Comparison of ENCODE assay signal across 2 cellular contexts in the genomic region with DNA sequence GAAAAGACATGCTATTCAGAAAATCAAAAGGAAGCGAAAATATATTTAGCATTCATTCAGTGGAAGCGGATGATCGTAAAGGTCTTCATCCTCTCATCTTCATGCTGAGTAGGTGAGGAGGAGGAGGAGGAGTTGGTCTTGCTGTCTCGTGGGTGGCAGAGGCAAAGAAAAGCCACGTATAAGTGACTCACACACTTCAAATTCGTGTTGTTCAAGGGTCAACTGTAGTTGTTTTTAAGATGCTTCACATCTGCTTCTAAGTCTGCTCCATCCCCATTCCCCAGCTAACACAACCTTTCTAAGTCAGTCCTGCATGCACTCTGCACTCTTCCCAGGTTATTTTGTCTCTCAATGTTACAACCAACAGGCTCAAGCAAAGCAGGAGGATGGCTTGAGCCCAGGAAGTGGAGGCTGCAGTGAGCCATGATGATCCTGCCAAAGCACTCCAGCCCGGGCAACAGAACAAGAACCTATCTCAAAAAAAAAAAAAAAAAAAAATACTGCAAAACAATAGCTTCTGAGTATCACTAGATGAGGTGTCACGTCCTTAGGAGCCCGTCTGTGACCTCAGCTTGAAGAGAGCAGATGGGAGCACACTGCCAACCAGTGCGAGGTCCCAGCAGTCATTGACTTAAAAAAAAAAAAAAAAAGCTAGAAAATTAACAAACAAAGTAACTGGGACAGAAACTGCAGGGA.
TF ChIP-seq lines count a peak whose summit lies in the region.

No MANE protein-coding gene starts in this region.

TF ChIP-seq in A549, 52 proteins besides CTCF, POLR2A, EP300 and RAD21:
- TF ChIP-seq, protein P1, sequence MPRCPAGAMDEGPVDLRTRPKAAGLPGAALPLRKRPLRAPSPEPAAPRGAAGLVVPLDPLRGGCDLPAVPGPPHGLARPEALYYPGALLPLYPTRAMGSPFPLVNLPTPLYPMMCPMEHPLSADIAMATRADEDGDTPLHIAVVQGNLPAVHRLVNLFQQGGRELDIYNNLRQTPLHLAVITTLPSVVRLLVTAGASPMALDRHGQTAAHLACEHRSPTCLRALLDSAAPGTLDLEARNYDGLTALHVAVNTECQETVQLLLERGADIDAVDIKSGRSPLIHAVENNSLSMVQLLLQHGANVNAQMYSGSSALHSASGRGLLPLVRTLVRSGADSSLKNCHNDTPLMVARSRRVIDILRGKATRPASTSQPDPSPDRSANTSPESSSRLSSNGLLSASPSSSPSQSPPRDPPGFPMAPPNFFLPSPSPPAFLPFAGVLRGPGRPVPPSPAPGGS (IDR thresholded peaks at IDR 0.05), result no peak
- TF ChIP-seq RFX5 (IDR thresholded peaks at IDR 0.05) (no peak), CBX8 (IDR thresholded peaks at IDR 0.05) (no peak), KDM5A (IDR thresholded peaks at IDR 0.05) (no peak), TFCP2L1 (CRISPR knock-in tag; IDR thresholded peaks at IDR 0.05) (no peak), CHD4 (IDR thresholded peaks at IDR 0.05; ENCODE audit: borderline replicate concordance) (no peak), HEYL (CRISPR knock-in tag; IDR thresholded peaks at IDR 0.05) (no peak), HOXB13 (CRISPR knock-in tag; IDR thresholded peaks at IDR 0.05; ENCODE audit: low read depth) (no peak), BHLHE40 (IDR thresholded peaks at IDR 0.05; ENCODE audit: low read depth, low read length) (no peak), TP53 (CRISPR knock-in tag; IDR thresholded peaks at IDR 0.05) (no peak)
- TF ChIP-seq, protein P2, sequence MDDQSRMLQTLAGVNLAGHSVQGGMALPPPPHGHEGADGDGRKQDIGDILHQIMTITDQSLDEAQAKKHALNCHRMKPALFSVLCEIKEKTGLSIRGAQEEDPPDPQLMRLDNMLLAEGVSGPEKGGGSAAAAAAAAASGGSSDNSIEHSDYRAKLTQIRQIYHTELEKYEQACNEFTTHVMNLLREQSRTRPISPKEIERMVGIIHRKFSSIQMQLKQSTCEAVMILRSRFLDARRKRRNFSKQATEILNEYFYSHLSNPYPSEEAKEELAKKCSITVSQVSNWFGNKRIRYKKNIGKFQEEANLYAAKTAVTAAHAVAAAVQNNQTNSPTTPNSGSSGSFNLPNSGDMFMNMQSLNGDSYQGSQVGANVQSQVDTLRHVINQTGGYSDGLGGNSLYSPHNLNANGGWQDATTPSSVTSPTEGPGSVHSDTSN (IDR thresholded peaks at IDR 0.05), result no peak

TF ChIP-seq in K562, 482 proteins besides CTCF, POLR2A, EP300 and RAD21:
- TF ChIP-seq EGR1 (conservative IDR thresholded peaks at IDR 0.05) (peak; percentile 34; the same call in 1 of the 2 replicates), CBX8 (IDR thresholded peaks at IDR 0.05; ENCODE audit: borderline replicate concordance, extremely low read depth, low read depth, low read length, poor library complexity, severe bottlenecking) (no peak)
TF ChIP-seq in K562: peak in this region for 1.
